ENCODE assay signal across 16 cellular contexts in the genomic region with DNA sequence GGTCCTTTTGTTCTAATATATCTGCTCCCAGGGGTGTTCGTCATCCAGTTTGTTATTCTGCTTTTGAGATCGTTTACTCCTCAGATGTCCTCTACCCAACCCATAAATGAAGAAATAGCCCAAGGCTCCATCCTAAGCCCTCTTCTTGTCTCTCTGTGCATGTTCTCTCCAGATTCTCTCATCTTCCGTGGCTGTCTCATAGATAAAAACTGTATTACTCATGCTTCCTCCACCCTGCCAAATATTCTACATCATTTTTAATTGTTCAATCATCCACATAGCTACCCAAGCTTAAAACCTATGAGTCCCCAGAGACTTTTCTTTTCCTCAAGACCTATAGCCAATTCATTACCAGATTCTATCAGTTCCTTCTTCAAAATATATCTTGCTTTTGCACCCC. TPM values are rescaled to one million over a fixed set of nuclear protein-coding genes. Genes with fewer than 3 reads are reported as not detected.
DNase-seq lines count a peak whose midpoint lies in the region; ATAC-seq and TF ChIP-seq lines count a peak whose summit lies in the region.
"Had no signal": no experiment of that assay in that cellular context is flagged by ENCODE, and none has a peak within 500 bp of the region (broad histone marks: within the 10 kb centered on the region; RNA-seq: fewer than 3 reads in every experiment).

No MANE protein-coding gene starts in this region.

- no peak overlapping the region for H3K9ac ChIP-seq in OCI-LY3 (ENCODE audit: low read length)

- no peaks in the 10 kb centered on the region for H3K79me2 ChIP-seq in OCI-LY3 (ENCODE audit: low read length)

- DNase-seq in Daoy (ENCODE audit: low read depth) (peak; percentile 88), dedifferentiated amniotic fluid mesenchymal stem cell (ENCODE audit: extremely low spot score) (peak; percentile 69), omental fat pad (ENCODE audit: low spot score) (no peak), SIG-M5 treated with dmso at 0.1 percent for 504 hours (lab: John Stamatoyannopoulos, UW; ENCODE audit: unreplicated experiment) (no peak)
- DNase-seq: activated CD4-positive, alpha-beta memory T cell treated with anti-CD3 and anti-CD28 coated beads, Interleukin-2, amount 10 ng/mL, durations not matched to agents 7 days and 5 days; activated effector memory CD4-positive, alpha-beta T cell treated with anti-CD3 and anti-CD28 coated beads, Interleukin-2, amount 50 U/mL, for 16 hours; Calu3; central memory CD4-positive, alpha-beta T cell; NCI-H2171; right lobe of liver had no signal

- no peak overlapping the region for H3K4me3 ChIP-seq in OCI-LY3 (ENCODE audit: low read length)
- H3K4me3 ChIP-seq: right lobe of liver had no signal

- peak overlapping the region; percentile 22; the same call in 1 of the 2 replicates for H3K4me2 ChIP-seq in OCI-LY3 (ENCODE audit: low read length)

- peaks cover 35% of the 10 kb centered on the region for H3K4me1 ChIP-seq in OCI-LY3 (ENCODE audit: low read length)

- no peaks in the 10 kb centered on the region for H3K9me3 ChIP-seq in OCI-LY3 (ENCODE audit: insufficient read depth, low read length)
- H3K9me3 ChIP-seq: right lobe of liver had no signal

- H2AFZ ChIP-seq in OCI-LY3 (ENCODE audit: low read depth, low read length), result no peak overlapping the region

- H3K36me3 ChIP-seq in OCI-LY3 (replicated peaks; ENCODE audit: low read depth, low read length), result no peaks in the 10 kb centered on the region
- H3K36me3 ChIP-seq: right lobe of liver had no signal

- no peak overlapping the region for H3K27ac ChIP-seq in OCI-LY3 (ENCODE audit: low read length)
- H3K27ac ChIP-seq: HL-60, right lobe of liver had no signal

- peak; percentile 66 for ATAC-seq in omental fat pad (ENCODE audit: low FRiP score)
- no peak for ATAC-seq in GM19463 (IDR thresholded peaks at IDR 0.05; ENCODE audit: unreplicated experiment)
- no peak for ATAC-seq in activated CD4-positive, CD25-positive, alpha-beta regulatory T cell treated with anti-CD3 and anti-CD28 coated beads, Interleukin-2, amount 50 U/mL, for 24 hours
- ATAC-seq in HG03045 (IDR thresholded peaks at IDR 0.05; ENCODE audit: unreplicated experiment), result no peak
- ATAC-seq: right lobe of liver had no signal

- H4K20me1 ChIP-seq in OCI-LY3 (ENCODE audit: insufficient read depth, low read length), result no peaks in the 10 kb centered on the region

- 0 out of 2 replicates have a peak, but pooled peaks cover 7% of the 10 kb centered on the region for H3K27me3 ChIP-seq in OCI-LY3 (ENCODE audit: low read depth, low read length)
- H3K27me3 ChIP-seq: right lobe of liver had no signal

- TF ChIP-seq CTCF in OCI-LY3 (IDR thresholded peaks at IDR 0.05; ENCODE audit: low read depth, low read length) (no peak), omental fat pad (IDR thresholded peaks at IDR 0.05) (no peak)

RNA-seq across cellular contexts. Expression of gene CAV1, which starts 44.9 kb away (rescaled TPM):
- total RNA-seq in Daoy (2014; rRNA removed; shearing (Covaris generic)), result 465 and 514 TPM in 2 replicates
- total RNA-seq in omental fat pad, result 100 to 1,000 TPM; 354 to 482 (median 468) TPM
- total RNA-seq: OCI-LY7 had no signal

Comparison
In these comparisons a context has a peak if more than half of its experiments do, and no peak if none do; other contexts are left out.
1. DNase-seq: peak in Daoy (single experiment) and dedifferentiated amniotic fluid mesenchymal stem cell (single experiment); none in omental fat pad (single experiment) and SIG-M5 treated with dmso at 0.1 percent for 504 hours (single experiment).